ENCODE assay signal across 10 cellular contexts in the genomic region with DNA sequence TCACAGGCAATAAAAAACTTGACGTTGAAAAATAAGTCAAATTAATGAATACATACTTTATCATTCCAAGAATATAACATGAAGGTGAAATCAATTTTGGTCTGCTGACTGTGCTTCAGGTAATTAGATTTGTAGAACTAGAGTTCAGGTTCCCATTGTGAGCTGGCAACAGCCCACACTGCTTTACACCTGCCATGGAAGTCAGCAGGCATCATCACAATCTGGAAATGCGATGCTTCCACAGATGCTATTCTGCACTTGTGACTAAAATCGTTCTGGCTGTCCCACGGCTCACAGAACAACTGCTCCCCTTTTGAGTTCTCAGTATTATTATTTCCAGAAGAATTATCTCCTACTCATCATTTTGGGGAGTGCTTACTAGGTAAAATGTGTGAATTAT.
"Had no signal": no experiment of that assay in that cellular context is flagged by ENCODE, and none has a peak within 500 bp of the region (broad histone marks: within the 10 kb centered on the region; RNA-seq: fewer than 3 reads in every experiment).

No MANE protein-coding gene starts in this region.

- DNase-seq: dermis blood vessel endothelial cell; esophagus squamous epithelium; foreskin fibroblast; glutamatergic neuron; islet precursor cell; mammary epithelial cell; naive thymus-derived CD8-positive, alpha-beta T cell; stimulated activated CD4-positive, alpha-beta T cell treated with anti-CD3 and anti-CD28 coated beads, Interleukin-2, amount 100 ng/mL, for 48 hours; stimulated activated naive CD4-positive, alpha-beta T cell treated with Interleukin-2 at 50 U/mL for 16 hours; trophoblast cell had no signal
